Comparison of ENCODE assay signal across 13 cellular contexts in the genomic region with DNA sequence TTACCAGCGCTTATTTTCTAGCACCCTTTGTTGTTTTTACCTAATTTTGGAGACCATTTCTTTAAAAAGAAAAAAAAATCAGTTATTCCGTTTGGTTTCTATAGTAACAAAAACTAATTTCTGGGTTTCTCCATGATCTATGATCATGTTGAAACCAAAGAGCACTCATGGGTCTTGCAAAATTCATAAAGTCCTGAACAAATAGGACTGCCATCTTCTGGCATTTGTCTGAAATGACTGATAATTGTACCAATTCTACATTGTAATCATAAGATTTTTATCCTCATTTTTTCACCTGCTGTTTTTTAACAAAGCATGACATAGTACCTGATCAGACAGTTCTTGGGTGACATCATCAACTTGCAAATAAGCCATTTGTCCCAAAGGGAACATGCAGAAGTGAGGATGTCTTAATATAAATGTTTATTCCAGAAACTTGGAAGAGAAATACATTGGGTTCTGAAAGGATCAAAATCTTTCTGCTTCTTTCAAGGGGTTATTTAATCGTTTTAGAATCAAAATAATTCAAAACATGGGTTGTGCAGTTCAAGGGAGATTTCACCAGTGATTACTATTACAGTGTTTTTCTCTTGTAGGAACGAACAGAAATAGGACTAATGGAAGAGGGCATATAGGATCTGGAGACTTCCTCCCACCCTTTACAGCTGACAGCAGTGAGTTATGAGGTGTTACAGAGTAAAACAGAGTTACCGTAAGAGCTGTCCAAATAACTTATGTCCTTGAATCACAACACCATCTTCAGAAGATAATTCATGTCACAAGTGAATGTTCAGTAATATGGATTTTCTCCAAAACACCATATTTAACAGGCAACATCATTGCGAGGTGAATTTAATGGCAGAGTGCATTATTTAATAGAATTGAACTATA.
DNase-seq lines count a peak whose midpoint lies in the region; ATAC-seq and TF ChIP-seq lines count a peak whose summit lies in the region.
"Had no signal": no experiment of that assay in that cellular context is flagged by ENCODE, and none has a peak within 500 bp of the region (broad histone marks: within the 10 kb centered on the region; RNA-seq: fewer than 3 reads in every experiment).

No MANE protein-coding gene starts in this region.

- ATAC-seq in GM19324 (IDR thresholded peaks at IDR 0.05; ENCODE audit: low FRiP score, unreplicated experiment), result no peak
- ATAC-seq: left colon had no signal

- H3K9me3 ChIP-seq in OCI-LY1 (ENCODE audit: low read length) (no peaks in the 10 kb centered on the region), BE2C (no peaks in the 10 kb centered on the region)

- no peaks in the 10 kb centered on the region for H3F3A ChIP-seq in OCI-LY1 (ENCODE audit: insufficient read depth, low read length)

- H3K36me3 Mint-ChIP-seq in T-helper 2 cell treated with Interferon-gamma antibody and Interleukin-4, amounts not matched to agents 5 μg/mL and 100 μg/mL, for 36 hours (ENCODE audit: low read depth), result no peaks in the 10 kb centered on the region

- H3K27me3 Mint-ChIP-seq in T-helper 2 cell treated with Interferon-gamma antibody and Interleukin-4, amounts not matched to agents 5 μg/mL and 100 μg/mL, for 36 hours (ENCODE audit: low read depth), result peaks cover 3% of the 10 kb centered on the region

- H3K4me2 ChIP-seq in OCI-LY1 (ENCODE audit: low read length), result no peak overlapping the region

- H3K27me3 ChIP-seq in OCI-LY1 (ENCODE audit: insufficient read depth, low read length) (no peaks in the 10 kb centered on the region; the same call in 1 of the 2 replicates), BE2C (no peaks in the 10 kb centered on the region)

- H3K79me2 ChIP-seq in OCI-LY1 (ENCODE audit: insufficient read depth, low read length), result no peaks in the 10 kb centered on the region

- DNase-seq in GM04503 (ENCODE audit: low read depth) (peak; percentile 26), epithelial cell of proximal tubule (ENCODE audit: low read depth) (peak; percentile 4), non-pigmented ciliary epithelial cell (ENCODE audit: low read depth) (peak; percentile 3), NCI-H187 (lab: John Stamatoyannopoulos, UW) (no peak), BE2C (no peak)
- DNase-seq in T-helper 2 cell treated with Interferon-gamma antibody and Interleukin-4, amounts not matched to agents 5 μg/mL and 100 μg/mL, for 36 hours (ENCODE audit: low spot score), result no peak
- DNase-seq: effector CD4-positive, alpha-beta T cell; left colon; NCI-H1436 treated with DMSO at 0.1 percent for 48 hours had no signal

- no peak overlapping the region for H3K9ac ChIP-seq in OCI-LY1 (ENCODE audit: low read length)

- H3K27ac ChIP-seq in OCI-LY1 (ENCODE audit: low read depth, low read length, poor library complexity, severe bottlenecking), result no peak overlapping the region

- no peaks in the 10 kb centered on the region for H3K4me1 Mint-ChIP-seq in T-helper 2 cell treated with Interferon-gamma antibody and Interleukin-4, amounts not matched to agents 5 μg/mL and 100 μg/mL, for 36 hours (ENCODE audit: low read depth)

- H3K9me3 Mint-ChIP-seq in T-helper 2 cell treated with Interferon-gamma antibody and Interleukin-4, amounts not matched to agents 5 μg/mL and 100 μg/mL, for 36 hours, result peaks cover 5% of the 10 kb centered on the region

- H3K4me3 ChIP-seq in OCI-LY1 (ENCODE audit: low read depth, low read length, poor library complexity, severe bottlenecking), result no peak overlapping the region
- no peak overlapping the region for H3K4me3 ChIP-seq in epithelial cell of proximal tubule (ENCODE audit: low read depth, low read length)
- no peak overlapping the region for H3K4me3 ChIP-seq in BE2C (ENCODE audit: low read depth, low read length)

- H2AFZ ChIP-seq in OCI-LY1 (ENCODE audit: low read length), result no peak overlapping the region

- peak; percentile 24; the same call in 1 of the 2 replicates for TF ChIP-seq CTCF in OCI-LY1 (IDR thresholded peaks at IDR 0.05; ENCODE audit: low read length)
- TF ChIP-seq CTCF in epithelial cell of proximal tubule (conservative IDR thresholded peaks at IDR 0.05; ENCODE audit: low read depth, low read length), result peak; percentile 46
- TF ChIP-seq CTCF in BE2C (IDR thresholded peaks at IDR 0.05; ENCODE audit: low read depth, low read length), result no peak

- H3K27ac Mint-ChIP-seq in T-helper 2 cell treated with Interferon-gamma antibody and Interleukin-4, amounts not matched to agents 5 μg/mL and 100 μg/mL, for 36 hours, result no peak overlapping the region
- H3K27ac Mint-ChIP-seq: stimulated activated naive CD8-positive, alpha-beta T cell treated with anti-CD3 and anti-CD28 coated beads, Interleukin-15, Interleukin-2, amounts not matched to agents 100 ng/mL and 50 ng/mL, for 24 hours; T-helper 1 cell treated with Interleukin-12 subunit alpha and Interleukin-12 subunit beta and Interleukin-4 antibody, amounts not matched to agents 30 μg/mL and 1 μg/mL, for 36 hours had no signal

- no peaks in the 10 kb centered on the region for H3K9me2 ChIP-seq in OCI-LY1 (ENCODE audit: low read depth, low read length)

- H3K4me3 Mint-ChIP-seq in T-helper 2 cell treated with Interferon-gamma antibody and Interleukin-4, amounts not matched to agents 5 μg/mL and 100 μg/mL, for 36 hours, result no peak overlapping the region
- H3K4me3 Mint-ChIP-seq: stimulated activated naive CD8-positive, alpha-beta T cell treated with anti-CD3 and anti-CD28 coated beads, Interleukin-15, Interleukin-2, amounts not matched to agents 100 ng/mL and 50 ng/mL, for 24 hours; T-helper 1 cell treated with Interleukin-12 subunit alpha and Interleukin-12 subunit beta and Interleukin-4 antibody, amounts not matched to agents 30 μg/mL and 1 μg/mL, for 36 hours had no signal

- H3K4me1 ChIP-seq in OCI-LY1 (ENCODE audit: insufficient read depth, low read length, severe bottlenecking), result no peaks in the 10 kb centered on the region
- H3K4me1 ChIP-seq in BE2C, result no peaks in the 10 kb centered on the region

- H3K36me3 ChIP-seq in OCI-LY1 (ENCODE audit: insufficient read depth, low read length), result no peaks in the 10 kb centered on the region
- no peaks in the 10 kb centered on the region for H3K36me3 ChIP-seq in BE2C

- H4K20me1 ChIP-seq in OCI-LY1 (ENCODE audit: insufficient read depth, low read length), result no peaks in the 10 kb centered on the region

Comparison
In these comparisons a context has a peak if more than half of its experiments do, and no peak if none do; other contexts are left out.
1. DNase-seq: peak in GM04503 (single experiment), epithelial cell of proximal tubule (single experiment) and non-pigmented ciliary epithelial cell (single experiment); none in NCI-H187 (0 of 2), T-helper 2 cell treated with Interferon-gamma antibody and Interleukin-4, amounts not matched to agents 5 μg/mL and 100 μg/mL, for 36 hours (single experiment) and BE2C (single experiment).